Comparison of ENCODE assay signal across 12 cellular contexts in the genomic region with DNA sequence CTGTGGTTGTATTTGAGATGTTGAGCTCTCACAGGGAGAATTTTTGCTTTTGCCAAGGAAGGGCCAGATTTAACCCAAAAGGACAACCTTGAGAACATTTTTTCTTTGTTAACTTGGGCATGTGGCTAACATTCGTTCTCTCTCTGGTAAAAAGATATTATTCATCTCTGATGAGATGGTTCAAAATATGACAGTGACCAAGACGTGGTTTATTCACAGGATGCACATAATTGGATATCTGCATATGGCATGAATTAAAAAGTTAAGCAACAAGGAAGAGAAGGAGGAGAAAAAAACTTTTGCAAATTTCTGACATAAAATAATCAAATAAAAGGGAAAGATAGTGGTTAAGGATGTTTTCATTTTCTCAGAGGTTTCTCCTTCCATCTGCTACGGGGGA.
"Had no signal": no experiment of that assay in that cellular context is flagged by ENCODE, and none has a peak within 500 bp of the region (broad histone marks: within the 10 kb centered on the region; RNA-seq: fewer than 3 reads in every experiment).

No MANE protein-coding gene starts in this region.

- H3K36me3 ChIP-seq: adrenal gland, heart right ventricle had no signal

- H3K27me3 ChIP-seq: adrenal gland, heart right ventricle had no signal

- H3K9me3 ChIP-seq: adrenal gland, heart right ventricle had no signal

- DNase-seq: activated B cell treated with CpG ODN at 0.5 μM for 24 hours; activated CD4-positive, alpha-beta T cell treated with anti-CD3 and anti-CD28 coated beads, Interleukin-2, amount 50 U/mL, for 1 hour; activated naive CD4-positive, alpha-beta T cell treated with anti-CD3 and anti-CD28 coated beads, Interleukin-2, amount 10 ng/mL, durations not matched to agents 7 days and 5 days; adrenal gland; heart right ventricle; natural killer cell; nucleus accumbens; stimulated activated CD4-positive, alpha-beta T cell treated with anti-CD3 and anti-CD28 coated beads, Interleukin-12 subunit alpha, Interleukin-12 subunit beta, amount 100 ng/mL, for 4 hours; stimulated activated naive CD4-positive, alpha-beta T cell; T-helper 17 cell had no signal

- ATAC-seq: heart right ventricle, left lobe of liver, natural killer cell, sciatic nerve, T-helper 17 cell had no signal

- H3K4me3 ChIP-seq: adrenal gland, heart right ventricle had no signal
